In the genomic region with DNA sequence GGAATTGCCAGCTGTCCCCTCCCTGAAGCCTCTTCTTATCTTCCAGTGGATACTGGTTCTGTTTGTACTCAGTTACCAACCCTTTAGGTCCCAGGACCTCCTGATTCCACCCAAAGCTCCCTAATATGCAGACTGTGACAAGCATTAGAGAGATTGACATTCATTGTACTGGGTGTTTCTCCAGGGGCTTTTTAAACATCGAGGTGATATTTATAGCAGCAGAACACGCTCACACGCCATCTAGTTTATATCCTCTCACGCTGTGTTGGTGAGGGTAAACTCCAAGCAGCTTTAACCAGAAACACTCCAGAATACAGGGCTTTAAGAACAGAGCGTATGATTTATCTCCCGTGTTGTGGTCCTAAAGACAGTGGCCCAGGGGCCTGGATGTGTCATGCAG, we compare ENCODE assay signal across 9 cellular contexts.
"Had no signal": no experiment of that assay in that cellular context is flagged by ENCODE, and none has a peak within 500 bp of the region (broad histone marks: within the 10 kb centered on the region; RNA-seq: fewer than 3 reads in every experiment).

No MANE protein-coding gene starts in this region.

- FAIRE-seq: H1, H54, HTR-8/SVneo, K562 had no signal

- H3K4me3 ChIP-seq: GM23338, K562 had no signal

- DNase-seq: H9, HCEC 1CT, IMR-90, KG1 had no signal

- H2AFZ ChIP-seq: GM23338 had no signal

- ATAC-seq: GM23338, K562 had no signal

- H3K4me2 ChIP-seq: GM23338 had no signal
